9 cellular contexts compared by ENCODE assay signal in genomic region chr12:5511644-5512584, GRCh38.
DNase-seq lines count a peak whose midpoint lies in the region; FAIRE-seq and TF ChIP-seq lines count a peak whose summit lies in the region.
"Had no signal": no experiment of that assay in that cellular context is flagged by ENCODE, and none has a peak within 500 bp of the region (broad histone marks: within the 10 kb centered on the region; RNA-seq: fewer than 3 reads in every experiment).

No MANE protein-coding gene starts in this region.

- no peak overlapping the region for H3K27ac Mint-ChIP-seq in astrocyte (ENCODE audit: unreplicated experiment)
- no peak overlapping the region for H3K27ac Mint-ChIP-seq in immature natural killer cell
- H3K27ac Mint-ChIP-seq: naive thymus-derived CD4-positive, alpha-beta T cell had no signal

- no peaks in the 10 kb centered on the region for H3K36me3 ChIP-seq in astrocyte (ENCODE audit: insufficient read depth, low read length)

- no peak overlapping the region for H3K4me3 ChIP-seq in astrocyte (ENCODE audit: insufficient read depth, low read depth, low read length)

- FAIRE-seq in astrocyte (lab: Jason Lieb, UNC) (no peak), RCC 7860 (lab: Jason Lieb, UNC) (no peak)

- peak; percentile 4 for DNase-seq in stimulated activated CD4-positive, alpha-beta T cell treated with anti-CD3 and anti-CD28 coated beads, Interleukin-1b, Interleukin-23, amount 100 ng/mL, for 48 hours
- no peak for DNase-seq in stimulated activated CD4-positive, alpha-beta T cell treated with anti-CD3 and anti-CD28 coated beads, Interleukin-12 subunit alpha, Interleukin-12 subunit beta, amount 100 ng/mL, for 4 hours
- DNase-seq in astrocyte (ENCODE audit: low read depth) (no peak), islet precursor cell (peak; percentile 66), immature natural killer cell (no peak), RCC 7860 (ENCODE audit: low spot score) (no peak)
- no peak for DNase-seq in activated CD4-positive, CD25-positive, alpha-beta regulatory T cell (lab: John Stamatoyannopoulos, UW)
- no peak for DNase-seq in activated CD8-positive, alpha-beta memory T cell treated with anti-CD3 and anti-CD28 coated beads, Interleukin-2, amount 50 U/mL, for 4 hours
- DNase-seq: naive thymus-derived CD4-positive, alpha-beta T cell had no signal

- no peaks in the 10 kb centered on the region for H4K20me1 ChIP-seq in astrocyte (ENCODE audit: insufficient read depth, low read length)

- H3K27me3 Mint-ChIP-seq in astrocyte (ENCODE audit: low read depth, unreplicated experiment) (peaks cover 44% of the 10 kb centered on the region), immature natural killer cell (ENCODE audit: low read depth in 3 of 3) (peaks cover 2 to 10% (median 3%) of the 10 kb centered on the region in 3 donors)

- peak; percentile 37 for TF ChIP-seq CTCF in astrocyte (IDR thresholded peaks at IDR 0.05; ENCODE audit: insufficient read depth, low read depth, low read length)

- no peak overlapping the region for H3K27ac ChIP-seq in astrocyte (ENCODE audit: low read depth, low read length)

- H3K4me3 Mint-ChIP-seq in astrocyte (ENCODE audit: unreplicated experiment) (no peak overlapping the region), immature natural killer cell (no peak overlapping the region)
- H3K4me3 Mint-ChIP-seq: naive thymus-derived CD4-positive, alpha-beta T cell had no signal

- H3K79me2 ChIP-seq in astrocyte (ENCODE audit: insufficient read depth, low read length): no peaks in the 10 kb centered on the region

- H3K36me3 Mint-ChIP-seq in astrocyte (ENCODE audit: low read depth, unreplicated experiment): peaks cover 6% of the 10 kb centered on the region
- no peaks in the 10 kb centered on the region for H3K36me3 Mint-ChIP-seq in immature natural killer cell
- H3K36me3 Mint-ChIP-seq: naive thymus-derived CD4-positive, alpha-beta T cell had no signal

- H3K9me3 Mint-ChIP-seq in astrocyte (ENCODE audit: unreplicated experiment) (peaks cover 2% of the 10 kb centered on the region), immature natural killer cell (no peaks in the 10 kb centered on the region)
- H3K9me3 Mint-ChIP-seq: naive thymus-derived CD4-positive, alpha-beta T cell had no signal

- no peak overlapping the region for H3K9ac ChIP-seq in astrocyte (ENCODE audit: low read length)

- peaks cover 2% of the 10 kb centered on the region for H3K27me3 ChIP-seq in astrocyte (ENCODE audit: insufficient read depth, low read length)

- no peaks in the 10 kb centered on the region for H3K4me1 ChIP-seq in astrocyte (ENCODE audit: insufficient read depth, low read length)

- H2AFZ ChIP-seq in astrocyte (ENCODE audit: low read depth, low read length): no peak overlapping the region

- peak overlapping the region; percentile 15 for H3K4me2 ChIP-seq in astrocyte (ENCODE audit: low read length)

- H3K4me1 Mint-ChIP-seq in astrocyte (ENCODE audit: low read depth, unreplicated experiment) (peaks cover 3% of the 10 kb centered on the region), immature natural killer cell (no peaks in the 10 kb centered on the region)

- no peaks in the 10 kb centered on the region for H3K9me3 ChIP-seq in astrocyte (ENCODE audit: insufficient read depth, low read depth, low read length)

Comparison
In these comparisons a context has a peak if more than half of its experiments do, and no peak if none do; other contexts are left out.
1. DNase-seq: peak in stimulated activated CD4-positive, alpha-beta T cell treated with anti-CD3 and anti-CD28 coated beads, Interleukin-1b, Interleukin-23, amount 100 ng/mL, for 48 hours (single experiment) and islet precursor cell (single experiment); none in stimulated activated CD4-positive, alpha-beta T cell treated with anti-CD3 and anti-CD28 coated beads, Interleukin-12 subunit alpha, Interleukin-12 subunit beta, amount 100 ng/mL, for 4 hours (single experiment), astrocyte (single experiment), activated CD4-positive, CD25-positive, alpha-beta regulatory T cell (0 of 4), immature natural killer cell (0 of 3), RCC 7860 (single experiment) and activated CD8-positive, alpha-beta memory T cell treated with anti-CD3 and anti-CD28 coated beads, Interleukin-2, amount 50 U/mL, for 4 hours (single experiment).